In the genomic region with DNA sequence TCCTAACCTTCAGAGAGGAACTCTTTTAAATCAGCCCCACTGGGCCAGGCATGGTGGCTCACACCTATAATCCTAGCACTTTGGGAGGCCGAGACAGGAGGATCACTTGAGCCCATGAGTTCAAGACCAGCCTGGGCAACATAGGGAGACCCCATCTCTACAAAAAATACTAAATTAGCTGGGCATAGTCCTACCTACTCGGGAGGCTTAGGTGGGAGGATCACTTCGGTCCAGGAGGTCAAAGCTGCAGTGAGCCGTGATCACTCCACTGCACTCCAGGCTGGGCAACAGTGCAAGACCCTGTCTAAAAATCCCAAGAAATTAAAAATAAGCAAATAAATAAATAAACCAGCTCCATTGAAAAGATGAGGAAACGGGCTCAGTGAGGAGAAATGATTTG, we compare ENCODE assay signal across 2 cellular contexts.
A peak's percentile ranks its signal among the peaks of the same experiment; 100 is the strongest.
TF ChIP-seq lines count a peak whose summit lies in the region.

No MANE protein-coding gene starts in this region.

TF ChIP-seq in HEK293, 187 proteins besides CTCF, POLR2A, EP300 and RAD21 (continued from another document):
- TF ChIP-seq, protein P1, sequence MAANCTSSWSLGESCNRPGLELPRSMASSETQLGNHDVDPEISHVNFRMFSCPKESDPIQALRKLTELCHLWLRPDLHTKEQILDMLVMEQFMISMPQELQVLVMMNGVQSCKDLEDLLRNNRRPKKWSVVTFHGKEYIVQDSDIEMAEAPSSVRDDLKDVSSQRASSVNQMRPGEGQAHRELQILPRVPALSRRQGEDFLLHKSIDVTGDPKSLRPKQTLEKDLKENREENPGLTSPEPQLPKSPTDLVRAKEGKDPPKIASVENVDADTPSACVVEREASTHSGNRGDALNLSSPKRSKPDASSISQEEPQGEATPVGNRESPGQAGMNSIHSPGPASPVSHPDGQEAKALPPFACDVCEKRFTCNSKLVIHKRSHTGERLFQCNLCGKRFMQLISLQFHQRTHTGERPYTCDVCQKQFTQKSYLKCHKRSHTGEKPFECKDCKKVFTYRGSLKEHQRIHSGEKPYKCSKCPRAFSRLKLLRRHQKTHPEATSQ (tag by site-specific recombination; IDR thresholded peaks at IDR 0.05): no peak
- TF ChIP-seq ZNF791 (tag by site-specific recombination; IDR thresholded peaks at IDR 0.05) (no peak), ZNF391 (tag by site-specific recombination; IDR thresholded peaks at IDR 0.05; ENCODE audit: borderline replicate concordance, low read depth) (no peak), ZNF561 (tag by site-specific recombination; IDR thresholded peaks at IDR 0.05; ENCODE audit: borderline replicate concordance) (no peak), ZNF624 (tag by site-specific recombination; IDR thresholded peaks at IDR 0.05) (no peak)
- TF ChIP-seq, protein P2, sequence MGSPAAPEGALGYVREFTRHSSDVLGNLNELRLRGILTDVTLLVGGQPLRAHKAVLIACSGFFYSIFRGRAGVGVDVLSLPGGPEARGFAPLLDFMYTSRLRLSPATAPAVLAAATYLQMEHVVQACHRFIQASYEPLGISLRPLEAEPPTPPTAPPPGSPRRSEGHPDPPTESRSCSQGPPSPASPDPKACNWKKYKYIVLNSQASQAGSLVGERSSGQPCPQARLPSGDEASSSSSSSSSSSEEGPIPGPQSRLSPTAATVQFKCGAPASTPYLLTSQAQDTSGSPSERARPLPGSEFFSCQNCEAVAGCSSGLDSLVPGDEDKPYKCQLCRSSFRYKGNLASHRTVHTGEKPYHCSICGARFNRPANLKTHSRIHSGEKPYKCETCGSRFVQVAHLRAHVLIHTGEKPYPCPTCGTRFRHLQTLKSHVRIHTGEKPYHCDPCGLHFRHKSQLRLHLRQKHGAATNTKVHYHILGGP (tag by site-specific recombination; IDR thresholded peaks at IDR 0.05): no peak

TF ChIP-seq in WTC11, 78 proteins besides CTCF, POLR2A, EP300 and RAD21 (continued from another document):
- TF ChIP-seq, protein P3, sequence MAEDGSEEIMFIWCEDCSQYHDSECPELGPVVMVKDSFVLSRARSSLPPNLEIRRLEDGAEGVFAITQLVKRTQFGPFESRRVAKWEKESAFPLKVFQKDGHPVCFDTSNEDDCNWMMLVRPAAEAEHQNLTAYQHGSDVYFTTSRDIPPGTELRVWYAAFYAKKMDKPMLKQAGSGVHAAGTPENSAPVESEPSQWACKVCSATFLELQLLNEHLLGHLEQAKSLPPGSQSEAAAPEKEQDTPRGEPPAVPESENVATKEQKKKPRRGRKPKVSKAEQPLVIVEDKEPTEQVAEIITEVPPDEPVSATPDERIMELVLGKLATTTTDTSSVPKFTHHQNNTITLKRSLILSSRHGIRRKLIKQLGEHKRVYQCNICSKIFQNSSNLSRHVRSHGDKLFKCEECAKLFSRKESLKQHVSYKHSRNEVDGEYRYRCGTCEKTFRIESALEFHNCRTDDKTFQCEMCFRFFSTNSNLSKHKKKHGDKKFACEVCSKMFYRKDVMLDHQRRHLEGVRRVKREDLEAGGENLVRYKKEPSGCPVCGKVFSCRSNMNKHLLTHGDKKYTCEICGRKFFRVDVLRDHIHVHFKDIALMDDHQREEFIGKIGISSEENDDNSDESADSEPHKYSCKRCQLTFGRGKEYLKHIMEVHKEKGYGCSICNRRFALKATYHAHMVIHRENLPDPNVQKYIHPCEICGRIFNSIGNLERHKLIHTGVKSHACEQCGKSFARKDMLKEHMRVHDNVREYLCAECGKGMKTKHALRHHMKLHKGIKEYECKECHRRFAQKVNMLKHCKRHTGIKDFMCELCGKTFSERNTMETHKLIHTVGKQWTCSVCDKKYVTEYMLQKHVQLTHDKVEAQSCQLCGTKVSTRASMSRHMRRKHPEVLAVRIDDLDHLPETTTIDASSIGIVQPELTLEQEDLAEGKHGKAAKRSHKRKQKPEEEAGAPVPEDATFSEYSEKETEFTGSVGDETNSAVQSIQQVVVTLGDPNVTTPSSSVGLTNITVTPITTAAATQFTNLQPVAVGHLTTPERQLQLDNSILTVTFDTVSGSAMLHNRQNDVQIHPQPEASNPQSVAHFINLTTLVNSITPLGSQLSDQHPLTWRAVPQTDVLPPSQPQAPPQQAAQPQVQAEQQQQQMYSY (CRISPR knock-in tag; IDR thresholded peaks at IDR 0.05): no peak
- TF ChIP-seq GTF2I (CRISPR knock-in tag; conservative IDR thresholded peaks at IDR 0.05) (peak; percentile 45; the same call in 1 of the 2 replicates), ETV6 (CRISPR knock-in tag; IDR thresholded peaks at IDR 0.05) (no peak), FOXP1 (CRISPR knock-in tag; IDR thresholded peaks at IDR 0.05; ENCODE audit: borderline replicate concordance) (no peak), ZNF121 (CRISPR knock-in tag; IDR thresholded peaks at IDR 0.05) (peak; percentile 43; the same call in 1 of the 2 replicates), NR2C2 (CRISPR knock-in tag; IDR thresholded peaks at IDR 0.05) (no peak)
- TF ChIP-seq, protein P4, sequence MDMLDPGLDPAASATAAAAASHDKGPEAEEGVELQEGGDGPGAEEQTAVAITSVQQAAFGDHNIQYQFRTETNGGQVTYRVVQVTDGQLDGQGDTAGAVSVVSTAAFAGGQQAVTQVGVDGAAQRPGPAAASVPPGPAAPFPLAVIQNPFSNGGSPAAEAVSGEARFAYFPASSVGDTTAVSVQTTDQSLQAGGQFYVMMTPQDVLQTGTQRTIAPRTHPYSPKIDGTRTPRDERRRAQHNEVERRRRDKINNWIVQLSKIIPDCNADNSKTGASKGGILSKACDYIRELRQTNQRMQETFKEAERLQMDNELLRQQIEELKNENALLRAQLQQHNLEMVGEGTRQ (CRISPR knock-in tag; IDR thresholded peaks at IDR 0.05): no peak
